23 cellular contexts compared by ENCODE assay signal in the genomic region with DNA sequence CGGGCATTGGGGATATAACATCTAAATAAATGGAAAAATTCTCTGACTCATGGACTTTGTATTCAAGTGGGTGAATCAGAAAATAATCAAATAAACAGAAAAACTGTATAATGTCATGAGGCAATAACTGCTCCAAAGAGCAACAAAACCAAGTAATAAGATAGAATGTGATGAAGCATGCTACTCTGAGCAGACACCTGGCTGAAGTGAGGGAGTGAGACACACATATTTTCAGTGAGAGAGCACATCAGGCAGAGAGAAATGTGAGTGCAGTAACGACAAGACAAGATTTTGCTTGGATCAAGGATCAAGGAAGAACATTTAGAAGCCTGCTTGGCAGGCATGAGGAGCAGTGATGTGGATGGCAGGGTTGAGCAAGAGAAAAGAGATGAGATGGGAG.
DNase-seq lines count a peak whose midpoint lies in the region; ATAC-seq, FAIRE-seq and TF ChIP-seq lines count a peak whose summit lies in the region.
"Had no signal": no experiment of that assay in that cellular context is flagged by ENCODE, and none has a peak within 500 bp of the region (broad histone marks: within the 10 kb centered on the region; RNA-seq: fewer than 3 reads in every experiment).

No MANE protein-coding gene starts in this region.

- ATAC-seq in WTC11: no peak
- ATAC-seq: naive thymus-derived CD4-positive, alpha-beta T cell had no signal

- H3K9me3 ChIP-seq in mesenchymal stem cell (ENCODE audit: control insufficient read depth, low read length): no peaks in the 10 kb centered on the region
- no peaks in the 10 kb centered on the region for H3K9me3 ChIP-seq in CD4-positive, alpha-beta memory T cell (ENCODE audit: control insufficient read depth in 1 of 2, low read length in 2 of 2)
- H3K9me3 ChIP-seq: Peyer's patch, vagina had no signal

- WGBS in mesenchymal stem cell: 29% methylated on average over 1 of the region's 2 CpGs

- FAIRE-seq in bronchial epithelial cell (lab: Jason Lieb, UNC): peak; percentile 58
- FAIRE-seq: G401.6 had no signal

- H3K79me1 ChIP-seq in mesenchymal stem cell (replicated peaks; ENCODE audit: low read length, poor library complexity, severe bottlenecking): no peaks in the 10 kb centered on the region

- H2BK120ac ChIP-seq in mesenchymal stem cell (ENCODE audit: low read depth, low read length): no peak overlapping the region

- no peak for TF ChIP-seq CTCF in bronchial epithelial cell (IDR thresholded peaks at IDR 0.05; ENCODE audit: insufficient read depth, low read length, severe bottlenecking)
- TF ChIP-seq CTCF in WTC11 (IDR thresholded peaks at IDR 0.05): no peak
- TF ChIP-seq CTCF in brain microvascular endothelial cell (IDR thresholded peaks at IDR 0.05; ENCODE audit: low read depth, low read length, missing control alignments): no peak

- H3K4me2 ChIP-seq in mesenchymal stem cell (ENCODE audit: low read length, poor library complexity, severe bottlenecking): no peak overlapping the region

- H2BK5ac ChIP-seq in mesenchymal stem cell (ENCODE audit: low read depth, low read length, poor library complexity, severe bottlenecking): no peak overlapping the region

- H3K27ac Mint-ChIP-seq in WTC11: no peak overlapping the region
- H3K27ac Mint-ChIP-seq in CD4-positive, alpha-beta memory T cell: peak overlapping the region in 1 of 7 donors; percentile 32
- H3K27ac Mint-ChIP-seq: brain; naive thymus-derived CD4-positive, alpha-beta T cell had no signal

- no peak overlapping the region for H2AK5ac ChIP-seq in mesenchymal stem cell (ENCODE audit: low read length, severe bottlenecking)

- no peaks in the 10 kb centered on the region for H3K36me3 Mint-ChIP-seq in WTC11
- no peaks in the 10 kb centered on the region for H3K36me3 Mint-ChIP-seq in CD4-positive, alpha-beta memory T cell
- H3K36me3 Mint-ChIP-seq: brain had no signal

- H2AFZ ChIP-seq in mesenchymal stem cell (ENCODE audit: low read depth, low read length): no peak overlapping the region

- DNase-seq in EL (peak; percentile 52), M059J (ENCODE audit: low read depth) (peak; percentile 74), bronchial epithelial cell (ENCODE audit: low read depth) (peak; percentile 89), mesenchymal stem cell (peak; percentile 54), WTC11 (ENCODE audit: low spot score) (no peak), hippocampal formation (lab: John Stamatoyannopoulos, UW) (no peak), brain microvascular endothelial cell (no peak)
- no peak for DNase-seq in CD4-positive, alpha-beta memory T cell
- DNase-seq: activated CD4-positive, alpha-beta T cell treated with anti-CD3 and anti-CD28 coated beads, Interleukin-2, amount 50 U/mL, for 4 hours; activated naive CD4-positive, alpha-beta T cell treated with Interleukin-2 at 50 U/mL for 16 hours; Calu3; dermis blood vessel endothelial cell; head of caudate nucleus; naive thymus-derived CD4-positive, alpha-beta T cell; NCI-H1436 treated with DMSO at 0.1 percent for 48 hours; Peyer's patch; posterior cingulate gyrus; stimulated activated CD8-positive, alpha-beta memory T cell treated with anti-CD3 and anti-CD28 coated beads, Interleukin-4, amount 100 ng/mL, for 48 hours; SW 1271 had no signal

- in situ Hi-C loops in brain microvascular endothelial cell (cut with HindIII; ENCODE audit: low pct_ligation_motif_present, low sequenced_read_pairs): no loop called here

- no peaks in the 10 kb centered on the region for H3K4me1 ChIP-seq in mesenchymal stem cell (ENCODE audit: control insufficient read depth, insufficient read depth, low read depth, low read length)
- H3K4me1 ChIP-seq in CD4-positive, alpha-beta memory T cell (ENCODE audit: insufficient read depth, low read length): no peaks in the 10 kb centered on the region
- H3K4me1 ChIP-seq: Peyer's patch, vagina had no signal

- H3K4me1 Mint-ChIP-seq in WTC11: no peaks in the 10 kb centered on the region
- peaks cover 0 to 4% (median 0%) of the 10 kb centered on the region in 4 donors for H3K4me1 Mint-ChIP-seq in CD4-positive, alpha-beta memory T cell
- H3K4me1 Mint-ChIP-seq: brain; naive thymus-derived CD4-positive, alpha-beta T cell had no signal

- no peaks in the 10 kb centered on the region for H3K36me3 ChIP-seq in bronchial epithelial cell (ENCODE audit: control insufficient read depth, insufficient read depth, low read length)
- no peaks in the 10 kb centered on the region for H3K36me3 ChIP-seq in mesenchymal stem cell (ENCODE audit: control insufficient read depth in 1 of 2, insufficient read depth in 2 of 2, low read depth in 1 of 2, low read length in 2 of 2)
- no peaks in the 10 kb centered on the region for H3K36me3 ChIP-seq in CD4-positive, alpha-beta memory T cell (ENCODE audit: insufficient read depth, low read length)
- no peaks in the 10 kb centered on the region for H3K36me3 ChIP-seq in brain microvascular endothelial cell (replicated peaks)
- H3K36me3 ChIP-seq: Peyer's patch, vagina had no signal

- intact Hi-C loops in CD4-positive, alpha-beta memory T cell (cut with micrococcal nuclease): no loop called here

- H3K14ac ChIP-seq in mesenchymal stem cell (ENCODE audit: low read length in 2 of 2): no peak overlapping the region

- CTCF ChIA-PET in WTC11 (lab: Charles Lee): no interaction called here
- CTCF ChIA-PET in CD4-positive, alpha-beta memory T cell (lab: Charles Lee; ENCODE audit: partially characterized antibody): no interaction called here

- H3K27ac ChIP-seq in mesenchymal stem cell (ENCODE audit: low read length, poor library complexity, severe bottlenecking) (no peak overlapping the region), brain microvascular endothelial cell (no peak overlapping the region)
- H3K27ac ChIP-seq in CD4-positive, alpha-beta memory T cell (ENCODE audit: low read depth, low read length): no peak overlapping the region
- H3K27ac ChIP-seq: Peyer's patch, skin epidermis, vagina had no signal

- H4K91ac ChIP-seq in mesenchymal stem cell (ENCODE audit: low read length): no peak overlapping the region

- no peak overlapping the region for H3K4ac ChIP-seq in mesenchymal stem cell (ENCODE audit: low read depth in 1 of 2, low read length in 2 of 2)

- no peak overlapping the region for H3K18ac ChIP-seq in mesenchymal stem cell (ENCODE audit: low read depth in 1 of 2, low read length in 2 of 2)

- H3K4me3 ChIP-seq in bronchial epithelial cell (ENCODE audit: low read depth, low read length) (no peak overlapping the region), mesenchymal stem cell (ENCODE audit: insufficient read depth in 1 of 2, low read depth in 1 of 2, low read length in 2 of 2) (no peak overlapping the region), brain microvascular endothelial cell (ENCODE audit: low read depth, low read length) (no peak overlapping the region)
- no peak overlapping the region for H3K4me3 ChIP-seq in CD4-positive, alpha-beta memory T cell (ENCODE audit: low read length in 2 of 2)
- H3K4me3 ChIP-seq: Peyer's patch, skin epidermis, vagina had no signal

- H3K9ac ChIP-seq in mesenchymal stem cell (ENCODE audit: low read length): peak overlapping the region; percentile 46

- no peak overlapping the region for H2BK15ac ChIP-seq in mesenchymal stem cell (ENCODE audit: low read depth, poor library complexity, severe bottlenecking)

- H2BK12ac ChIP-seq in mesenchymal stem cell (ENCODE audit: low read length in 2 of 2): no peak overlapping the region

- no peaks in the 10 kb centered on the region for H3K9me3 Mint-ChIP-seq in WTC11
- H3K9me3 Mint-ChIP-seq in CD4-positive, alpha-beta memory T cell: peaks cover 0 to 4% (median 0%) of the 10 kb centered on the region in 8 donors

- POLR2A ChIA-PET in WTC11 (lab: Charles Lee): no interaction called here
- POLR2A ChIA-PET in CD4-positive, alpha-beta memory T cell (lab: Charles Lee; ENCODE audit: partially characterized antibody): no interaction called here

- H4K8ac ChIP-seq in mesenchymal stem cell (ENCODE audit: low read length): no peak overlapping the region

- H3K4me3 Mint-ChIP-seq in WTC11: no peak overlapping the region
- no peak overlapping the region for H3K4me3 Mint-ChIP-seq in CD4-positive, alpha-beta memory T cell
- H3K4me3 Mint-ChIP-seq: brain; naive thymus-derived CD4-positive, alpha-beta T cell had no signal

- no peaks in the 10 kb centered on the region for H3K27me3 Mint-ChIP-seq in WTC11 (ENCODE audit: low read depth)
- no peaks in the 10 kb centered on the region for H3K27me3 Mint-ChIP-seq in CD4-positive, alpha-beta memory T cell
- H3K27me3 Mint-ChIP-seq: brain had no signal

- no peak overlapping the region for H3K23ac ChIP-seq in mesenchymal stem cell (ENCODE audit: low read length in 2 of 2)

- H3K27me3 ChIP-seq in bronchial epithelial cell (ENCODE audit: control insufficient read depth, insufficient read depth, low read length) (no peaks in the 10 kb centered on the region), mesenchymal stem cell (ENCODE audit: control insufficient read depth in 1 of 2, insufficient read depth in 1 of 2, low read length in 2 of 2) (no peaks in the 10 kb centered on the region), brain microvascular endothelial cell (replicated peaks) (no peaks in the 10 kb centered on the region)
- no peaks in the 10 kb centered on the region for H3K27me3 ChIP-seq in CD4-positive, alpha-beta memory T cell (ENCODE audit: insufficient read depth, low read length)
- H3K27me3 ChIP-seq: Peyer's patch, vagina had no signal

TF ChIP-seq in WTC11, 78 proteins besides CTCF, POLR2A, EP300 and RAD21 (continues in another document):
- TF ChIP-seq ZNF138 (CRISPR knock-in tag; conservative IDR thresholded peaks at IDR 0.05) (no peak), KAT7 (CRISPR knock-in tag; IDR thresholded peaks at IDR 0.05; ENCODE audit: borderline replicate concordance) (no peak), E2F5 (CRISPR knock-in tag; IDR thresholded peaks at IDR 0.05) (no peak)

Comparison
In these comparisons a context has a peak if more than half of its experiments do, and no peak if none do; other contexts are left out.
1. DNase-seq: peak in EL (single experiment), M059J (single experiment), bronchial epithelial cell (single experiment) and mesenchymal stem cell (single experiment); none in WTC11 (single experiment), CD4-positive, alpha-beta memory T cell (0 of 5), hippocampal formation (0 of 2) and brain microvascular endothelial cell (single experiment).